Comparison of ENCODE assay signal across 1 cellular context in genomic region chr15:77380033-77380432, GRCh38.
TF ChIP-seq lines count a peak whose summit lies in the region.

No MANE protein-coding gene starts in this region.

TF ChIP-seq in HepG2, 621 proteins besides CTCF, POLR2A, EP300 and RAD21 (continued from another document):
- TF ChIP-seq ZNF24 (IDR thresholded peaks at IDR 0.05) = no peak
- peak; percentile 76; the same call in 1 of the 2 replicates for TF ChIP-seq KAT2B (IDR thresholded peaks at IDR 0.05; ENCODE audit: borderline replicate concordance, low read depth, low read length)
- TF ChIP-seq ZNF557 (CRISPR knock-in tag; IDR thresholded peaks at IDR 0.05) = no peak
- no peak for TF ChIP-seq NAIF1 (CRISPR knock-in tag; IDR thresholded peaks at IDR 0.05; ENCODE audit: borderline replicate concordance)
- TF ChIP-seq ZNF143 (CRISPR knock-in tag; IDR thresholded peaks at IDR 0.05) = no peak
- no peak for TF ChIP-seq ARID5B (CRISPR knock-in tag; IDR thresholded peaks at IDR 0.05)
